Comparison of ENCODE assay signal across 17 cellular contexts in genomic region chr4:124044867-124045266, GRCh38.
"Had no signal": no experiment of that assay in that cellular context is flagged by ENCODE, and none has a peak within 500 bp of the region (broad histone marks: within the 10 kb centered on the region; RNA-seq: fewer than 3 reads in every experiment).

No MANE protein-coding gene starts in this region.

- H3K27me3 Mint-ChIP-seq: activated B cell treated with CpG ODN at 0.5 μM for 24 hours; activated CD4-positive, alpha-beta T cell treated with anti-CD3 and anti-CD28 coated beads, Interleukin-2, amount 10 ng/mL, durations not matched to agents 24 days and 14 days; activated naive CD4-positive, alpha-beta T cell treated with anti-CD3 and anti-CD28 coated beads, Interleukin-2, amount 10 ng/mL, durations not matched to agents 7 days and 5 days had no signal

- H3K27ac Mint-ChIP-seq: activated B cell treated with CpG ODN at 0.5 μM for 24 hours; activated CD4-positive, alpha-beta T cell treated with anti-CD3 and anti-CD28 coated beads, Interleukin-2, amount 10 ng/mL, durations not matched to agents 24 days and 14 days; activated naive CD4-positive, alpha-beta T cell treated with anti-CD3 and anti-CD28 coated beads, Interleukin-2, amount 10 ng/mL, durations not matched to agents 7 days and 5 days; activated T-helper 2 cell treated with anti-CD3 and anti-CD28 coated beads, Interferon-gamma antibody, Interleukin-2, Interleukin-4, amounts not matched to agents 10 μg/mL and 5 μg/mL and 100 μg/mL, durations not matched to agents 14 hours and 24 hours and 36 hours; immature natural killer cell; naive thymus-derived CD8-positive, alpha-beta T cell; stimulated activated naive B cell treated with anti-CD40 and anti-IgM and Interleukin-4, amounts not matched to agents 10 μg/mL and 1 μg/mL and 100 μg/mL, for 72 hours had no signal

- H3K36me3 Mint-ChIP-seq: activated naive CD4-positive, alpha-beta T cell treated with anti-CD3 and anti-CD28 coated beads, Interleukin-2, amount 10 ng/mL, durations not matched to agents 7 days and 5 days; immature natural killer cell; naive thymus-derived CD8-positive, alpha-beta T cell; stimulated activated naive B cell treated with anti-CD40 and anti-IgM and Interleukin-4, amounts not matched to agents 10 μg/mL and 1 μg/mL and 100 μg/mL, for 72 hours had no signal

- H3K4me3 Mint-ChIP-seq: activated B cell treated with CpG ODN at 0.5 μM for 24 hours; activated CD4-positive, alpha-beta T cell treated with anti-CD3 and anti-CD28 coated beads, Interleukin-2, amount 10 ng/mL, durations not matched to agents 24 days and 14 days; activated naive CD4-positive, alpha-beta T cell treated with anti-CD3 and anti-CD28 coated beads, Interleukin-2, amount 10 ng/mL, durations not matched to agents 7 days and 5 days; immature natural killer cell; naive thymus-derived CD8-positive, alpha-beta T cell; stimulated activated naive B cell treated with anti-CD40 and anti-IgM and Interleukin-4, amounts not matched to agents 10 μg/mL and 1 μg/mL and 100 μg/mL, for 72 hours had no signal

- H3K4me1 Mint-ChIP-seq: activated B cell treated with CpG ODN at 0.5 μM for 24 hours; activated CD4-positive, alpha-beta T cell treated with anti-CD3 and anti-CD28 coated beads, Interleukin-2, amount 10 ng/mL, durations not matched to agents 24 days and 14 days; activated naive CD4-positive, alpha-beta T cell treated with anti-CD3 and anti-CD28 coated beads, Interleukin-2, amount 10 ng/mL, durations not matched to agents 7 days and 5 days; immature natural killer cell; naive thymus-derived CD8-positive, alpha-beta T cell; stimulated activated naive B cell treated with anti-CD40 and anti-IgM and Interleukin-4, amounts not matched to agents 10 μg/mL and 1 μg/mL and 100 μg/mL, for 72 hours had no signal

- DNase-seq: activated B cell treated with CpG ODN at 0.5 μM for 24 hours; activated CD4-positive, alpha-beta T cell treated with anti-CD3 and anti-CD28 coated beads, Interleukin-2, amount 10 ng/mL, durations not matched to agents 24 days and 14 days; activated naive CD4-positive, alpha-beta T cell treated with anti-CD3 and anti-CD28 coated beads, Interleukin-2, amount 10 ng/mL, durations not matched to agents 7 days and 5 days; caudate nucleus; colonic mucosa; effector CD4-positive, alpha-beta T cell; hypothalamus; immature natural killer cell; left cardiac atrium; mucosa of descending colon; naive thymus-derived CD8-positive, alpha-beta T cell; stimulated activated CD4-positive, alpha-beta T cell treated with anti-CD3 and anti-CD28 coated beads, Interleukin-2, amount 100 ng/mL, for 24 hours; stimulated activated naive B cell treated with anti-CD40 and anti-IgM and Interleukin-4, amounts not matched to agents 10 μg/mL and 1 μg/mL and 100 μg/mL, for 72 hours; upper lobe of right lung had no signal

- H3K9me3 Mint-ChIP-seq: activated B cell treated with CpG ODN at 0.5 μM for 24 hours; activated CD4-positive, alpha-beta T cell treated with anti-CD3 and anti-CD28 coated beads, Interleukin-2, amount 10 ng/mL, durations not matched to agents 24 days and 14 days; activated naive CD4-positive, alpha-beta T cell treated with anti-CD3 and anti-CD28 coated beads, Interleukin-2, amount 10 ng/mL, durations not matched to agents 7 days and 5 days; activated T-helper 2 cell treated with anti-CD3 and anti-CD28 coated beads, Interferon-gamma antibody, Interleukin-2, Interleukin-4, amounts not matched to agents 10 μg/mL and 5 μg/mL and 100 μg/mL, durations not matched to agents 14 hours and 24 hours and 36 hours had no signal

- ATAC-seq: left cardiac atrium; mucosa of descending colon; naive thymus-derived CD8-positive, alpha-beta T cell; sciatic nerve; stimulated activated naive B cell treated with anti-CD40 and anti-IgM and Interleukin-4, amounts not matched to agents 10 μg/mL and 1 μg/mL and 100 μg/mL, for 72 hours; upper lobe of right lung had no signal

- H3K27ac ChIP-seq: colonic mucosa, prostate gland, upper lobe of right lung had no signal
